Comparison of ENCODE assay signal across 1 cellular context in the genomic region with DNA sequence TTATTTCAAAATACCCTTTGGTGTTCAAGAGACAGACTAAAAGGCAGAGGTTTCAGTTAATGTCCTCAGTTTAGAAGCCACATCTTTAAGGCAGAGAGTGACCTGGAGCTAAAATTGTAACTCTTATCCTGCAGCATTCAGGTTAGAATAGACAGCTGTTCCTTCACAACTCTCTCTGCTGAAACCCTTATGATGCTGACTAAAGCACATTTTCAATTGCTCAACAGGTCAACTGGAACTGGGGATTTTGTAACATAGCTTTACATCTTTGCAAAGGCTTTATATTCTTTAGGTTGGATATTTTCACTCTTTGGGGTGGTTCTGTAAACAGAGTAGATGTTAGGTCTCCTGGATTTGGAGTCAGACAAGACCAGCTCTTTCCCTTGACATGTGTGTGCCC.
TF ChIP-seq lines count a peak whose summit lies in the region.

No MANE protein-coding gene starts in this region.

TF ChIP-seq in GM23338, 12 proteins besides CTCF, POLR2A, EP300 and RAD21:
- TF ChIP-seq, protein P1, sequence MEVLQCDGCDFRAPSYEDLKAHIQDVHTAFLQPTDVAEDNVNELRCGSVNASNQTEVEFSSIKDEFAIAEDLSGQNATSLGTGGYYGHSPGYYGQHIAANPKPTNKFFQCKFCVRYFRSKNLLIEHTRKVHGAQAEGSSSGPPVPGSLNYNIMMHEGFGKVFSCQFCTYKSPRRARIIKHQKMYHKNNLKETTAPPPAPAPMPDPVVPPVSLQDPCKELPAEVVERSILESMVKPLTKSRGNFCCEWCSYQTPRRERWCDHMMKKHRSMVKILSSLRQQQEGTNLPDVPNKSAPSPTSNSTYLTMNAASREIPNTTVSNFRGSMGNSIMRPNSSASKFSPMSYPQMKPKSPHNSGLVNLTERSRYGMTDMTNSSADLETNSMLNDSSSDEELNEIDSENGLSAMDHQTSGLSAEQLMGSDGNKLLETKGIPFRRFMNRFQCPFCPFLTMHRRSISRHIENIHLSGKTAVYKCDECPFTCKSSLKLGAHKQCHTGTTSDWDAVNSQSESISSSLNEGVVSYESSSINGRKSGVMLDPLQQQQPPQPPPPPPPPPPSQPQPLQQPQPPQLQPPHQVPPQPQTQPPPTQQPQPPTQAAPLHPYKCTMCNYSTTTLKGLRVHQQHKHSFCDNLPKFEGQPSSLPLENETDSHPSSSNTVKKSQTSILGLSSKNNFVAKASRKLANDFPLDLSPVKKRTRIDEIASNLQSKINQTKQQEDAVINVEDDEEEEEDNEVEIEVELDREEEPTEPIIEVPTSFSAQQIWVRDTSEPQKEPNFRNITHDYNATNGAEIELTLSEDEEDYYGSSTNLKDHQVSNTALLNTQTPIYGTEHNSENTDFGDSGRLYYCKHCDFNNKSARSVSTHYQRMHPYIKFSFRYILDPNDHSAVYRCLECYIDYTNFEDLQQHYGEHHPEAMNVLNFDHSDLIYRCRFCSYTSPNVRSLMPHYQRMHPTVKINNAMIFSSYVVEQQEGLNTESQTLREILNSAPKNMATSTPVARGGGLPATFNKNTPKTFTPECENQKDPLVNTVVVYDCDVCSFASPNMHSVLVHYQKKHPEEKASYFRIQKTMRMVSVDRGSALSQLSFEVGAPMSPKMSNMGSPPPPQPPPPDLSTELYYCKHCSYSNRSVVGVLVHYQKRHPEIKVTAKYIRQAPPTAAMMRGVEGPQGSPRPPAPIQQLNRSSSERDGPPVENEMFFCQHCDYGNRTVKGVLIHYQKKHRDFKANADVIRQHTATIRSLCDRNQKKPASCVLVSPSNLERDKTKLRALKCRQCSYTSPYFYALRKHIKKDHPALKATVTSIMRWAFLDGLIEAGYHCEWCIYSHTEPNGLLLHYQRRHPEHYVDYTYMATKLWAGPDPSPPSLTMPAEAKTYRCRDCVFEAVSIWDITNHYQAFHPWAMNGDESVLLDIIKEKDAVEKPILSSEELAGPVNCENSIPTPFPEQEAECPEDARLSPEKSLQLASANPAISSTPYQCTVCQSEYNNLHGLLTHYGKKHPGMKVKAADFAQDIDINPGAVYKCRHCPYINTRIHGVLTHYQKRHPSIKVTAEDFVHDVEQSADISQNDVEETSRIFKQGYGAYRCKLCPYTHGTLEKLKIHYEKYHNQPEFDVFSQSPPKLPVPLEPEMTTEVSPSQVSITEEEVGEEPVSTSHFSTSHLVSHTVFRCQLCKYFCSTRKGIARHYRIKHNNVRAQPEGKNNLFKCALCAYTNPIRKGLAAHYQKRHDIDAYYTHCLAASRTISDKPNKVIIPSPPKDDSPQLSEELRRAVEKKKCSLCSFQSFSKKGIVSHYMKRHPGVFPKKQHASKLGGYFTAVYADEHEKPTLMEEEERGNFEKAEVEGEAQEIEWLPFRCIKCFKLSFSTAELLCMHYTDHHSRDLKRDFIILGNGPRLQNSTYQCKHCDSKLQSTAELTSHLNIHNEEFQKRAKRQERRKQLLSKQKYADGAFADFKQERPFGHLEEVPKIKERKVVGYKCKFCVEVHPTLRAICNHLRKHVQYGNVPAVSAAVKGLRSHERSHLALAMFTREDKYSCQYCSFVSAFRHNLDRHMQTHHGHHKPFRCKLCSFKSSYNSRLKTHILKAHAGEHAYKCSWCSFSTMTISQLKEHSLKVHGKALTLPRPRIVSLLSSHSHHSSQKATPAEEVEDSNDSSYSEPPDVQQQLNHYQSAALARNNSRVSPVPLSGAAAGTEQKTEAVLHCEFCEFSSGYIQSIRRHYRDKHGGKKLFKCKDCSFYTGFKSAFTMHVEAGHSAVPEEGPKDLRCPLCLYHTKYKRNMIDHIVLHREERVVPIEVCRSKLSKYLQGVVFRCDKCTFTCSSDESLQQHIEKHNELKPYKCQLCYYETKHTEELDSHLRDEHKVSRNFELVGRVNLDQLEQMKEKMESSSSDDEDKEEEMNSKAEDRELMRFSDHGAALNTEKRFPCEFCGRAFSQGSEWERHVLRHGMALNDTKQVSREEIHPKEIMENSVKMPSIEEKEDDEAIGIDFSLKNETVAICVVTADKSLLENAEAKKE (CRISPR knock-in tag; IDR thresholded peaks at IDR 0.05) = no peak
- TF ChIP-seq STAT1 (IDR thresholded peaks at IDR 0.05; ENCODE audit: unreplicated experiment) (no peak), ZNF114 (CRISPR knock-in tag; IDR thresholded peaks at IDR 0.05) (no peak), ZNF331 (CRISPR knock-in tag; IDR thresholded peaks at IDR 0.05; ENCODE audit: low read depth) (no peak), EZH2phosphoT487 (IDR thresholded peaks at IDR 0.05; ENCODE audit: unreplicated experiment) (no peak), CREB1 (CRISPR knock-in tag; IDR thresholded peaks at IDR 0.05; ENCODE audit: low read depth) (no peak), EZH2 (IDR thresholded peaks at IDR 0.05; ENCODE audit: low read depth, unreplicated experiment) (no peak), POLR2AphosphoS5 (IDR thresholded peaks at IDR 0.05; ENCODE audit: low read depth) (no peak), JUNB (IDR thresholded peaks at IDR 0.05; ENCODE audit: unreplicated experiment) (no peak)
- TF ChIP-seq, protein P2, sequence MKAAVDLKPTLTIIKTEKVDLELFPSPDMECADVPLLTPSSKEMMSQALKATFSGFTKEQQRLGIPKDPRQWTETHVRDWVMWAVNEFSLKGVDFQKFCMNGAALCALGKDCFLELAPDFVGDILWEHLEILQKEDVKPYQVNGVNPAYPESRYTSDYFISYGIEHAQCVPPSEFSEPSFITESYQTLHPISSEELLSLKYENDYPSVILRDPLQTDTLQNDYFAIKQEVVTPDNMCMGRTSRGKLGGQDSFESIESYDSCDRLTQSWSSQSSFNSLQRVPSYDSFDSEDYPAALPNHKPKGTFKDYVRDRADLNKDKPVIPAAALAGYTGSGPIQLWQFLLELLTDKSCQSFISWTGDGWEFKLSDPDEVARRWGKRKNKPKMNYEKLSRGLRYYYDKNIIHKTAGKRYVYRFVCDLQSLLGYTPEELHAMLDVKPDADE (IDR thresholded peaks at IDR 0.05) = no peak
- TF ChIP-seq, protein P3, sequence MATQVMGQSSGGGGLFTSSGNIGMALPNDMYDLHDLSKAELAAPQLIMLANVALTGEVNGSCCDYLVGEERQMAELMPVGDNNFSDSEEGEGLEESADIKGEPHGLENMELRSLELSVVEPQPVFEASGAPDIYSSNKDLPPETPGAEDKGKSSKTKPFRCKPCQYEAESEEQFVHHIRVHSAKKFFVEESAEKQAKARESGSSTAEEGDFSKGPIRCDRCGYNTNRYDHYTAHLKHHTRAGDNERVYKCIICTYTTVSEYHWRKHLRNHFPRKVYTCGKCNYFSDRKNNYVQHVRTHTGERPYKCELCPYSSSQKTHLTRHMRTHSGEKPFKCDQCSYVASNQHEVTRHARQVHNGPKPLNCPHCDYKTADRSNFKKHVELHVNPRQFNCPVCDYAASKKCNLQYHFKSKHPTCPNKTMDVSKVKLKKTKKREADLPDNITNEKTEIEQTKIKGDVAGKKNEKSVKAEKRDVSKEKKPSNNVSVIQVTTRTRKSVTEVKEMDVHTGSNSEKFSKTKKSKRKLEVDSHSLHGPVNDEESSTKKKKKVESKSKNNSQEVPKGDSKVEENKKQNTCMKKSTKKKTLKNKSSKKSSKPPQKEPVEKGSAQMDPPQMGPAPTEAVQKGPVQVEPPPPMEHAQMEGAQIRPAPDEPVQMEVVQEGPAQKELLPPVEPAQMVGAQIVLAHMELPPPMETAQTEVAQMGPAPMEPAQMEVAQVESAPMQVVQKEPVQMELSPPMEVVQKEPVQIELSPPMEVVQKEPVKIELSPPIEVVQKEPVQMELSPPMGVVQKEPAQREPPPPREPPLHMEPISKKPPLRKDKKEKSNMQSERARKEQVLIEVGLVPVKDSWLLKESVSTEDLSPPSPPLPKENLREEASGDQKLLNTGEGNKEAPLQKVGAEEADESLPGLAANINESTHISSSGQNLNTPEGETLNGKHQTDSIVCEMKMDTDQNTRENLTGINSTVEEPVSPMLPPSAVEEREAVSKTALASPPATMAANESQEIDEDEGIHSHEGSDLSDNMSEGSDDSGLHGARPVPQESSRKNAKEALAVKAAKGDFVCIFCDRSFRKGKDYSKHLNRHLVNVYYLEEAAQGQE (IDR thresholded peaks at IDR 0.05; ENCODE audit: unreplicated experiment) = no peak
